Comparison of ENCODE assay signal across 8 cellular contexts in genomic region chr1:100834779-100835645, GRCh38. TPM values are rescaled to one million over a fixed set of nuclear protein-coding genes. Genes with fewer than 3 reads are reported as not detected.
DNase-seq lines count a peak whose midpoint lies in the region; ATAC-seq, FAIRE-seq and TF ChIP-seq lines count a peak whose summit lies in the region.

No MANE protein-coding gene starts in this region.

- H3K4me2 ChIP-seq in astrocyte (ENCODE audit: low read length), result no peak overlapping the region

- H2AFZ ChIP-seq in astrocyte (ENCODE audit: low read depth, low read length), result no peak overlapping the region

- H3K27ac ChIP-seq in astrocyte (ENCODE audit: low read depth, low read length), result no peak overlapping the region
- no peak overlapping the region for H3K27ac ChIP-seq in psoas muscle
- H3K27ac ChIP-seq in adrenal gland, result no peak overlapping the region

- H3K4me3 Mint-ChIP-seq in astrocyte (ENCODE audit: unreplicated experiment), result no peak overlapping the region

- no peak overlapping the region for H3K4me3 ChIP-seq in Jurkat, Clone E6-1 (ENCODE audit: low read length)
- H3K4me3 ChIP-seq in astrocyte (ENCODE audit: insufficient read depth, low read depth, low read length) (no peak overlapping the region), psoas muscle (no peak overlapping the region), adrenal gland (no peak overlapping the region)

- no peaks in the 10 kb centered on the region for H3K79me2 ChIP-seq in astrocyte (ENCODE audit: insufficient read depth, low read length)

- H4K20me1 ChIP-seq in astrocyte (ENCODE audit: insufficient read depth, low read length), result no peaks in the 10 kb centered on the region

- H3K9ac ChIP-seq in astrocyte (ENCODE audit: low read length), result no peak overlapping the region

- H3K4me1 Mint-ChIP-seq in astrocyte (ENCODE audit: low read depth, unreplicated experiment), result peaks cover 2% of the 10 kb centered on the region

- DNase-seq in AML-193 (lab: John Stamatoyannopoulos, UW), result peak; percentile 17 to 21
- DNase-seq in Jurkat, Clone E6-1 (ENCODE audit: low read depth, low spot score), result peak; percentile 49
- no peak for DNase-seq in astrocyte (ENCODE audit: low read depth)
- no peak for DNase-seq in psoas muscle
- no peak for DNase-seq in adrenal gland
- no peak for DNase-seq in midbrain (lab: John Stamatoyannopoulos, UW)
- DNase-seq in NOMO-1 (lab: John Stamatoyannopoulos, UW; ENCODE audit: unreplicated experiment in 2 of 2), result no peak

- H3K27me3 Mint-ChIP-seq in astrocyte (ENCODE audit: low read depth, unreplicated experiment), result no peaks in the 10 kb centered on the region

- H3K27me3 ChIP-seq in astrocyte (ENCODE audit: insufficient read depth, low read length), result no peaks in the 10 kb centered on the region
- H3K27me3 ChIP-seq in psoas muscle (ENCODE audit: insufficient read depth in 3 of 3, low read length in 2 of 3), result peaks cover 0 to 3% (median 0%) of the 10 kb centered on the region in 3 donors
- H3K27me3 ChIP-seq in adrenal gland, result no peaks in the 10 kb centered on the region

- 64 to 69% (median 68%) methylated on average over 5 of the region's 5 CpGs for WGBS in psoas muscle, 3 donors
- WGBS in adrenal gland, 4 donors, result 83 to 87% (median 86%) methylated on average over 5 of the region's 5 CpGs

- no peaks in the 10 kb centered on the region for H3K9me3 ChIP-seq in astrocyte (ENCODE audit: insufficient read depth, low read depth, low read length)
- H3K9me3 ChIP-seq in psoas muscle, result no peaks in the 10 kb centered on the region
- H3K9me3 ChIP-seq in adrenal gland (replicated peaks in 1 of 3), result no peaks in the 10 kb centered on the region

- no peaks in the 10 kb centered on the region for H3K36me3 Mint-ChIP-seq in astrocyte (ENCODE audit: low read depth, unreplicated experiment)

- TF ChIP-seq CTCF in astrocyte (IDR thresholded peaks at IDR 0.05; ENCODE audit: insufficient read depth, low read depth, low read length) (peak; percentile 37), psoas muscle (IDR thresholded peaks at IDR 0.05) (peak; percentile 27), adrenal gland (IDR thresholded peaks at IDR 0.05) (peak in 3 of 6 experiments; percentile 10 to 21 (median 16))

- FAIRE-seq in astrocyte (lab: Jason Lieb, UNC), result no peak

- ATAC-seq in GM18498 (IDR thresholded peaks at IDR 0.05; ENCODE audit: unreplicated experiment) (peak; percentile 72), psoas muscle (no peak)

- no peak overlapping the region for H3K27ac Mint-ChIP-seq in astrocyte (ENCODE audit: unreplicated experiment)

- H3K4me1 ChIP-seq in astrocyte (ENCODE audit: insufficient read depth, low read length) (no peaks in the 10 kb centered on the region), psoas muscle (no peaks in the 10 kb centered on the region), adrenal gland (replicated peaks in 1 of 2) (peaks cover 0 to 4% of the 10 kb centered on the region in 2 donors)

- H3K9me3 Mint-ChIP-seq in astrocyte (ENCODE audit: unreplicated experiment), result no peaks in the 10 kb centered on the region

- intact Hi-C loops in psoas muscle (cut with DNase I), result no loop called here
- intact Hi-C loops in adrenal gland (cut with DNase I), result no loop called here

- TF ChIP-seq POLR2A in adrenal gland (IDR thresholded peaks at IDR 0.05), result no peak

- H3K36me3 ChIP-seq in astrocyte (ENCODE audit: insufficient read depth, low read length) (no peaks in the 10 kb centered on the region), psoas muscle (ENCODE audit: insufficient read depth in 1 of 2, low read depth in 1 of 2) (no peaks in the 10 kb centered on the region), adrenal gland (replicated peaks in 1 of 2) (no peaks in the 10 kb centered on the region)

RNA-seq across cellular contexts. Expression of gene EXTL2, which starts 59.6 kb away (rescaled TPM):
- polyA plus RNA-seq in Jurkat, Clone E6-1 (2012; ENCODE audit: insufficient read depth, insufficient read length), result 12.5 TPM
- total RNA-seq in astrocyte (36.2 and 41.9 TPM in 2 replicates), psoas muscle (1 to 10 TPM; 3.3 to 4.9 (median 3.6) TPM), adrenal gland (10 to 100 TPM; 20.2 to 42.6 (median 32.0) TPM)
- polyA plus RNA-seq in psoas muscle (10 to 100 TPM in 2 of 3 donors, 1 to 10 TPM in 1; 3.9 to 14.7 (median 11.7) TPM), adrenal gland (10 to 100 TPM; 15.4 to 31.7 (median 25.0) TPM)

Comparison
In these comparisons a context has a peak if more than half of its experiments do, and no peak if none do; other contexts are left out.
1. DNase-seq: peak in AML-193 (2 of 2) and Jurkat, Clone E6-1 (single experiment); none in astrocyte (single experiment), psoas muscle (0 of 2), adrenal gland (0 of 7), midbrain (single experiment) and NOMO-1 (0 of 2).